1 cellular context compared by ENCODE assay signal in genomic region chr21:37370152-37371040, GRCh38.
TF ChIP-seq lines count a peak whose summit lies in the region.

No MANE protein-coding gene starts in this region.

TF ChIP-seq in H1, 55 proteins besides CTCF, POLR2A, EP300 and RAD21:
- TF ChIP-seq RFX5 (IDR thresholded peaks at IDR 0.05; ENCODE audit: borderline replicate concordance, low read depth, low read length) (no peak), SP4 (IDR thresholded peaks at IDR 0.05; ENCODE audit: low read length) (no peak)
- TF ChIP-seq, protein P1, sequence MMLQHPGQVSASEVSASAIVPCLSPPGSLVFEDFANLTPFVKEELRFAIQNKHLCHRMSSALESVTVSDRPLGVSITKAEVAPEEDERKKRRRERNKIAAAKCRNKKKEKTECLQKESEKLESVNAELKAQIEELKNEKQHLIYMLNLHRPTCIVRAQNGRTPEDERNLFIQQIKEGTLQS (IDR thresholded peaks at IDR 0.05; ENCODE audit: insufficient read depth, low read depth, low read length), result no peak
